Comparison of ENCODE assay signal across 18 cellular contexts in the genomic region with DNA sequence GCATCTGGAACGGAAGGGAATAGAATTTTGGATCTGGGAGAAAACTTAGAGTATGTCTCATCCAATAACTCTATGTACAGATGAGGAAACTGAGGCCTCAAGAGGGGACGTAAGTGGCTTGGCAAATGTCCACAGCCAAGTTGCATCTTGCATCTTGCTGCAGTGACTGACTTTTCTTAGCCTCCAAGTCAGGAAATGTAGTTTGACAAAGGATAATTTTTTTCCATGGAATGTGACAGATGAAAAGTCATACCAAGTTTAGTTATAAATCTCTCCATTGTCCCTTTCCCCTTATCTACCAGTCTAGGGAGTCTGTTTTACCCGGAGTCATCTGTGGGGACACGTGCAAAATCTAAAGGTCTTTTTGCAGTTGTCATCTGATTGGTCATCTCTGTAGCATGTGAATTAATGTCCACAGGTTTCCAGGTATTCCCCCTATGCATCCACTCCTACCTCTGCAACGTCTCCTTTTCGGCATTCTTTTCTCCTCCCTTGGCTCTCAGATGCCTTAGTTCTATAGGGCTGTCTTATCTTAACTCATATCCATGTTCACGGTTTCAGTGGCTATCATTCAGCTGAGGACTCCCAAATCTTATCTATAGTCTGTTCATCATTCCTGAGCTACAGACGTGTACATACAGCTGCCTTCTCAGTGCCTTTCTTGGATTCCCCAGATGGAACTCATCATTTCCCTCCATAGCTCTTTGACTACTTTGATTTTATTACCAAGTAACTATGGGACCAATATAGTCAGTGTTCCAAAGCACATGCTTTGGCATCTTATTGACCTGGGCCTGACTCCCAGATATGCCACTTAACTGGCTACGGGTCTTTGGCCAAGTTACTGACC.
A peak's percentile ranks its signal among the peaks of the same experiment; 100 is the strongest.
DNase-seq lines count a peak whose midpoint lies in the region; ATAC-seq and TF ChIP-seq lines count a peak whose summit lies in the region.
"Had no signal": no experiment of that assay in that cellular context is flagged by ENCODE, and none has a peak within 500 bp of the region (broad histone marks: within the 10 kb centered on the region; RNA-seq: fewer than 3 reads in every experiment).

No MANE protein-coding gene starts in this region.

- H3K4me3 ChIP-seq in AG04450 (ENCODE audit: low read depth, low read length) (no peak overlapping the region), mesenchymal stem cell (ENCODE audit: insufficient read depth in 1 of 2, low read depth in 1 of 2, low read length in 2 of 2) (peak overlapping the region in 1 of 2 experiments; percentile 25)
- H3K4me3 ChIP-seq: heart right ventricle had no signal

- H3K27me3 ChIP-seq in AG04450 (ENCODE audit: control insufficient read depth, insufficient read depth, low read length), result no peaks in the 10 kb centered on the region
- no peaks in the 10 kb centered on the region for H3K27me3 ChIP-seq in mesenchymal stem cell (ENCODE audit: control insufficient read depth in 1 of 2, insufficient read depth in 1 of 2, low read length in 2 of 2)
- peaks cover 4% of the 10 kb centered on the region for H3K27me3 ChIP-seq in CD4-positive, alpha-beta T cell (ENCODE audit: control insufficient read depth, insufficient read depth, low read length)
- H3K27me3 ChIP-seq: heart right ventricle had no signal

- H3K4me1 ChIP-seq in mesenchymal stem cell (ENCODE audit: control insufficient read depth, insufficient read depth, low read depth, low read length), result peaks cover 2% of the 10 kb centered on the region
- H3K4me1 ChIP-seq: parathyroid adenoma had no signal

- peak overlapping the region; percentile 96 for H3K27ac ChIP-seq in AG04450 (ENCODE audit: low read depth, low read length)
- H3K27ac ChIP-seq in mesenchymal stem cell (ENCODE audit: low read length, poor library complexity, severe bottlenecking), result no peak overlapping the region
- H3K27ac ChIP-seq in CD4-positive, alpha-beta T cell (ENCODE audit: low read depth, low read length), result no peak overlapping the region
- H3K27ac ChIP-seq: parathyroid adenoma had no signal

- H2BK12ac ChIP-seq in mesenchymal stem cell (ENCODE audit: low read length in 2 of 2), result peak overlapping the region in 1 of 2 experiments; percentile 55

- H2BK5ac ChIP-seq in mesenchymal stem cell (ENCODE audit: low read depth, low read length, poor library complexity, severe bottlenecking), result no peak overlapping the region

- no peaks in the 10 kb centered on the region; the same call in none of the 2 replicates for H3K27me3 Mint-ChIP-seq in HFFc6 (ENCODE audit: insufficient read depth)
- peaks cover 19% of the 10 kb centered on the region for H3K27me3 Mint-ChIP-seq in dendritic cell treated with granulocyte-macrophage colony-stimulating factor and Interleukin-4, amounts not matched to agents 40 ng/mL and 50 ng/mL, for 4 days
- peaks cover 13% of the 10 kb centered on the region for H3K27me3 Mint-ChIP-seq in CD4-positive, alpha-beta T cell

- H3K14ac ChIP-seq in mesenchymal stem cell (ENCODE audit: low read length in 2 of 2), result no peak overlapping the region

- no peaks in the 10 kb centered on the region for H3K36me3 ChIP-seq in mesenchymal stem cell (ENCODE audit: control insufficient read depth in 1 of 2, insufficient read depth in 2 of 2, low read depth in 1 of 2, low read length in 2 of 2)
- H3K36me3 ChIP-seq: heart right ventricle had no signal

- H2AFZ ChIP-seq in mesenchymal stem cell (ENCODE audit: low read depth, low read length), result no peak overlapping the region
- H2AFZ ChIP-seq: parathyroid adenoma had no signal

- peaks cover 30% of the 10 kb centered on the region for H3K4me1 Mint-ChIP-seq in HFFc6 (ENCODE audit: low read depth)
- peaks cover 8% of the 10 kb centered on the region for H3K4me1 Mint-ChIP-seq in dendritic cell treated with granulocyte-macrophage colony-stimulating factor and Interleukin-4, amounts not matched to agents 40 ng/mL and 50 ng/mL, for 4 days (ENCODE audit: low read depth)
- H3K4me1 Mint-ChIP-seq in CD4-positive, alpha-beta T cell (ENCODE audit: low read depth), result no peaks in the 10 kb centered on the region
- H3K4me1 Mint-ChIP-seq: activated naive CD4-positive, alpha-beta T cell treated with anti-CD3 and anti-CD28 coated beads, Interleukin-2, amount 50 U/mL, for 24 hours had no signal

- no peaks in the 10 kb centered on the region for H3K9me3 Mint-ChIP-seq in HFFc6
- H3K9me3 Mint-ChIP-seq in dendritic cell treated with granulocyte-macrophage colony-stimulating factor and Interleukin-4, amounts not matched to agents 40 ng/mL and 50 ng/mL, for 4 days, result no peaks in the 10 kb centered on the region
- no peaks in the 10 kb centered on the region for H3K9me3 Mint-ChIP-seq in CD4-positive, alpha-beta T cell
- H3K9me3 Mint-ChIP-seq: activated naive CD4-positive, alpha-beta T cell treated with anti-CD3 and anti-CD28 coated beads, Interleukin-2, amount 50 U/mL, for 24 hours had no signal

- H2AK5ac ChIP-seq in mesenchymal stem cell (ENCODE audit: low read length, severe bottlenecking), result no peak overlapping the region

- H3K9me3 ChIP-seq in AG04450 (ENCODE audit: control insufficient read depth, insufficient read depth, low read length) (no peaks in the 10 kb centered on the region; the same call in 1 of the 2 replicates), mesenchymal stem cell (ENCODE audit: control insufficient read depth, low read length) (no peaks in the 10 kb centered on the region)
- no peaks in the 10 kb centered on the region for H3K9me3 ChIP-seq in CD4-positive, alpha-beta T cell (ENCODE audit: control insufficient read depth, low read length)
- H3K9me3 ChIP-seq: heart right ventricle had no signal

- H3K23ac ChIP-seq in mesenchymal stem cell (ENCODE audit: low read length in 2 of 2), result no peak overlapping the region

- H3K27ac Mint-ChIP-seq in HFFc6, result peak overlapping the region; percentile 79
- peak overlapping the region; percentile 12 for H3K27ac Mint-ChIP-seq in dendritic cell treated with granulocyte-macrophage colony-stimulating factor and Interleukin-4, amounts not matched to agents 40 ng/mL and 50 ng/mL, for 4 days
- no peak overlapping the region for H3K27ac Mint-ChIP-seq in CD4-positive, alpha-beta T cell
- H3K27ac Mint-ChIP-seq: activated naive CD4-positive, alpha-beta T cell treated with anti-CD3 and anti-CD28 coated beads, Interleukin-2, amount 50 U/mL, for 24 hours had no signal

- intact Hi-C loops in dendritic cell treated with granulocyte-macrophage colony-stimulating factor and Interleukin-4, amounts not matched to agents 40 ng/mL and 50 ng/mL, for 4 days (cut with micrococcal nuclease), result no loop called here
- intact Hi-C loops in CD4-positive, alpha-beta T cell (cut with DNase I, micrococcal nuclease), result loop anchor here in 1 of 2 experiments (5.0 kb wide), 1 partner anchor 340 kb away; no protein-coding TSS in a partner anchor

- H4K8ac ChIP-seq in mesenchymal stem cell (ENCODE audit: low read length), result no peak overlapping the region

- H3K36me3 Mint-ChIP-seq in HFFc6 (ENCODE audit: low read depth), result no peaks in the 10 kb centered on the region
- H3K36me3 Mint-ChIP-seq in dendritic cell treated with granulocyte-macrophage colony-stimulating factor and Interleukin-4, amounts not matched to agents 40 ng/mL and 50 ng/mL, for 4 days (ENCODE audit: low read depth), result no peaks in the 10 kb centered on the region
- H3K36me3 Mint-ChIP-seq in CD4-positive, alpha-beta T cell (ENCODE audit: low read depth), result no peaks in the 10 kb centered on the region
- H3K36me3 Mint-ChIP-seq: activated naive CD4-positive, alpha-beta T cell treated with anti-CD3 and anti-CD28 coated beads, Interleukin-2, amount 50 U/mL, for 24 hours had no signal

- H3K9ac ChIP-seq in mesenchymal stem cell (ENCODE audit: low read length), result no peak overlapping the region
- H3K9ac ChIP-seq: parathyroid adenoma had no signal

- CTCF ChIA-PET in AG04450 (lab: Charles Lee), result interaction anchor here (1.2 to 4.8 kb wide), 4 partner anchors 11 to 186 kb away, joined by 3 to 109 read pairs (median 5); no protein-coding TSS in a partner anchor
- CTCF ChIA-PET in CD4-positive, alpha-beta T cell (lab: Charles Lee), result interaction anchor here (2.7 kb wide), 1 partner anchor 135 kb away, joined by 16 read pairs; no protein-coding TSS in a partner anchor
- CTCF ChIA-PET in HEK293T (lab: Yijun Ruan, JAX), result interaction anchor here (4.6 kb wide), 1 partner anchor 135 kb away, joined by 44 read pairs; no protein-coding TSS in a partner anchor

- H3K79me1 ChIP-seq in mesenchymal stem cell (replicated peaks; ENCODE audit: low read length, poor library complexity, severe bottlenecking), result no peaks in the 10 kb centered on the region

- POLR2A ChIA-PET in AG04450 (lab: Yijun Ruan, JAX) (interaction anchor here (0.7 to 2.2 kb wide), 6 partner anchors 13 to 140 kb away, joined by 3 to 17 read pairs (median 4); partner anchors contain the start of gene TIMP3), HEK293T (lab: Yijun Ruan, JAX) (no interaction called here)
- POLR2A ChIA-PET in CD4-positive, alpha-beta T cell (lab: Charles Lee), result no interaction called here

- ATAC-seq in CD4-positive, alpha-beta T cell (ENCODE audit: poor library complexity), result no peak

- H3K4ac ChIP-seq in mesenchymal stem cell (ENCODE audit: low read depth in 1 of 2, low read length in 2 of 2), result peak overlapping the region in 1 of 2 experiments; percentile 56

- TF ChIP-seq CTCF in AG04450 (IDR thresholded peaks at IDR 0.05; ENCODE audit: low read depth, low read length), result no peak
- TF ChIP-seq CTCF in HFFc6 (IDR thresholded peaks at IDR 0.05), result no peak
- no peak for TF ChIP-seq CTCF in CD4-positive, alpha-beta T cell (IDR thresholded peaks at IDR 0.05)

- peak overlapping the region; percentile 44 for H2BK120ac ChIP-seq in mesenchymal stem cell (ENCODE audit: low read depth, low read length)

- WGBS in mesenchymal stem cell, result 39% methylated on average over 8 of the region's 9 CpGs

- H3K4me3 Mint-ChIP-seq in HFFc6, result peak overlapping the region; percentile 81
- no peak overlapping the region for H3K4me3 Mint-ChIP-seq in dendritic cell treated with granulocyte-macrophage colony-stimulating factor and Interleukin-4, amounts not matched to agents 40 ng/mL and 50 ng/mL, for 4 days
- no peak overlapping the region for H3K4me3 Mint-ChIP-seq in CD4-positive, alpha-beta T cell
- H3K4me3 Mint-ChIP-seq: activated naive CD4-positive, alpha-beta T cell treated with anti-CD3 and anti-CD28 coated beads, Interleukin-2, amount 50 U/mL, for 24 hours had no signal

- no peak overlapping the region for H2BK15ac ChIP-seq in mesenchymal stem cell (ENCODE audit: low read depth, poor library complexity, severe bottlenecking)

- peak overlapping the region in 1 of 2 experiments; percentile 79 for H3K18ac ChIP-seq in mesenchymal stem cell (ENCODE audit: low read depth in 1 of 2, low read length in 2 of 2)

- H3K4me2 ChIP-seq in mesenchymal stem cell (ENCODE audit: low read length, poor library complexity, severe bottlenecking), result no peak overlapping the region

- DNase-seq in AG04450 (ENCODE audit: low read depth, low spot score) (no peak), HFFc6 (peak; percentile 80), mesenchymal stem cell (peak; percentile 48), cerebellar cortex (ENCODE audit: low spot score) (no peak), HEK293T (ENCODE audit: extremely low spot score) (no peak), DMS53 (lab: John Stamatoyannopoulos, UW) (no peak)
- no peak for DNase-seq in CD4-positive, alpha-beta T cell
- DNase-seq: activated CD4-positive, alpha-beta T cell treated with anti-CD3 and anti-CD28 coated beads for 4 hours; activated T-cell treated with anti-CD3 and anti-CD28 coated beads for 4 hours; central memory CD4-positive, alpha-beta T cell; Kasumi-1; NCI-H1436 treated with DMSO at 0.1 percent for 48 hours; SIG-M5; stimulated activated naive CD4-positive, alpha-beta T cell had no signal

- H4K91ac ChIP-seq in mesenchymal stem cell (ENCODE audit: low read length), result peak overlapping the region; percentile 20

Comparison
In these comparisons a context has a peak if more than half of its experiments do, and no peak if none do; other contexts are left out.
1. DNase-seq: peak in HFFc6 (single experiment) and mesenchymal stem cell (single experiment); none in AG04450 (single experiment), CD4-positive, alpha-beta T cell (0 of 10), cerebellar cortex (single experiment), HEK293T (single experiment) and DMS53 (single experiment).